10 cellular contexts compared by ENCODE assay signal in the genomic region with DNA sequence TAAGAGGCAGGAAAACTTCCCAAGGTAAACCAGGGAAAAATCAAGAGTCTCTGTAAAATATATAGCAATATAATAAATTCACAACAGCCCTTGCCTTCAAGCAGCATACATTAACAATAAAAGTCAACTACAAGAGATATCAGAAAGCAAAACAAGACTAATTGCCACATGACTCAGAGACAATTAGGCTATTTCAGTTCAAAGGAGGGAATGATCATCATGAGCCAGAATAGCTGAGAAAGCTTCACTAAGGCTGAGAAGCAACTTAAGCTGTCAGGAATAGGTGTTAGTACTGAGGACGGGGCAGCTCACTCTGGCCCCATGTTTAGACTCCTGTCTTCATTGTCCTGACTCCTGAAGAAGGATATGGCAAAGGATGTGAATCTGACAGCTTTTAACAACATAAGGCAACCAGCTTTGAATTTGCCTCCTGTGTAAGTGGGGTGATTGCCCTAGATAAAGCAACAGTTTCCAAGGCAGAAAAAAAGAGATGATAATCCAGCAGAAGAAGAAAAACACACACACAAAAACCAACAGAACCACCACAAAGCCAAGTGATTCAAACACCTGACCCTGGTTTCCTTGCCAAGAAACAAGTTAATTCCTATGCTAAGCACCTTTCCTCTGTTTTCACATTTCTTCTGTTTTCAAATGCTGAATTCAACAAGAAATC.
DNase-seq lines count a peak whose midpoint lies in the region; ATAC-seq lines count a peak whose summit lies in the region.
"Had no signal": no experiment of that assay in that cellular context is flagged by ENCODE, and none has a peak within 500 bp of the region (broad histone marks: within the 10 kb centered on the region; RNA-seq: fewer than 3 reads in every experiment).

No MANE protein-coding gene starts in this region.

- no peaks in the 10 kb centered on the region for H3K27me3 ChIP-seq in layer of hippocampus (ENCODE audit: control insufficient read depth, insufficient read depth, low read length)
- H3K27me3 ChIP-seq in thymus (ENCODE audit: control insufficient read depth, insufficient read depth): no peaks in the 10 kb centered on the region

- peaks cover 16% of the 10 kb centered on the region for H3K4me1 ChIP-seq in thymus (ENCODE audit: control insufficient read depth, insufficient read depth, low read length)

- H3K36me3 Mint-ChIP-seq in activated naive CD4-positive, alpha-beta T cell treated with anti-CD3 and anti-CD28 coated beads, Interleukin-2, amount 50 U/mL, for 24 hours: no peaks in the 10 kb centered on the region
- H3K36me3 Mint-ChIP-seq in activated naive CD8-positive, alpha-beta T cell: no peaks in the 10 kb centered on the region

- ATAC-seq in GM21390 (IDR thresholded peaks at IDR 0.05; ENCODE audit: unreplicated experiment): no peak

- H3K9me3 Mint-ChIP-seq in activated naive CD4-positive, alpha-beta T cell treated with anti-CD3 and anti-CD28 coated beads, Interleukin-2, amount 50 U/mL, for 24 hours: no peaks in the 10 kb centered on the region
- no peaks in the 10 kb centered on the region for H3K9me3 Mint-ChIP-seq in activated naive CD8-positive, alpha-beta T cell (ENCODE audit: low read depth)

- no peaks in the 10 kb centered on the region for H3K27me3 Mint-ChIP-seq in activated naive CD4-positive, alpha-beta T cell treated with anti-CD3 and anti-CD28 coated beads, Interleukin-2, amount 50 U/mL, for 24 hours
- H3K27me3 Mint-ChIP-seq in activated naive CD8-positive, alpha-beta T cell: no peaks in the 10 kb centered on the region

- H3K9me3 ChIP-seq in thymus (ENCODE audit: control insufficient read depth): no peaks in the 10 kb centered on the region

- peaks cover 72% of the 10 kb centered on the region for H3K4me1 Mint-ChIP-seq in activated naive CD4-positive, alpha-beta T cell treated with anti-CD3 and anti-CD28 coated beads, Interleukin-2, amount 50 U/mL, for 24 hours
- peaks cover 63% of the 10 kb centered on the region for H3K4me1 Mint-ChIP-seq in activated naive CD8-positive, alpha-beta T cell (ENCODE audit: low read depth)

- H3K4me3 ChIP-seq in thymus (ENCODE audit: low read length): no peak overlapping the region

- peak overlapping the region; percentile 95 for H3K27ac Mint-ChIP-seq in activated naive CD4-positive, alpha-beta T cell treated with anti-CD3 and anti-CD28 coated beads, Interleukin-2, amount 50 U/mL, for 24 hours
- H3K27ac Mint-ChIP-seq in activated naive CD8-positive, alpha-beta T cell: peak overlapping the region; percentile 88

- peak overlapping the region; percentile 64 for H3K4me3 Mint-ChIP-seq in activated naive CD4-positive, alpha-beta T cell treated with anti-CD3 and anti-CD28 coated beads, Interleukin-2, amount 50 U/mL, for 24 hours
- H3K4me3 Mint-ChIP-seq in activated naive CD8-positive, alpha-beta T cell: peak overlapping the region; percentile 69

- no peak for DNase-seq in activated naive CD4-positive, alpha-beta T cell treated with Interleukin-2 at 50 U/mL for 16 hours
- no peak for DNase-seq in NCI-H2196 (lab: John Stamatoyannopoulos, UW; ENCODE audit: unreplicated experiment)
- no peak for DNase-seq in Kasumi-1 (lab: John Stamatoyannopoulos, UW)
- DNase-seq: activated gamma-delta T cell had no signal

- H3K36me3 ChIP-seq in thymus (ENCODE audit: control insufficient read depth, insufficient read depth): no peaks in the 10 kb centered on the region

- H3K27ac ChIP-seq in layer of hippocampus (ENCODE audit: low read depth, low read length) (peak overlapping the region; percentile 88), thymus (ENCODE audit: low read depth) (peak overlapping the region; percentile 65)
- H3K27ac ChIP-seq: C4-2B had no signal

- WGBS in thymus: 42% methylated on average over 1 of the region's 1 CpG
